Comparison of ENCODE assay signal across 14 cellular contexts in genomic region chr7:2017483-2017891, GRCh38.
DNase-seq lines count a peak whose midpoint lies in the region; ATAC-seq, FAIRE-seq and TF ChIP-seq lines count a peak whose summit lies in the region.
"Had no signal": no experiment of that assay in that cellular context is flagged by ENCODE, and none has a peak within 500 bp of the region (broad histone marks: within the 10 kb centered on the region; RNA-seq: fewer than 3 reads in every experiment).

No MANE protein-coding gene starts in this region.

- H3K9me3 ChIP-seq in CD4-positive, alpha-beta T cell (ENCODE audit: control insufficient read depth, low read length) = no peaks in the 10 kb centered on the region
- no peaks in the 10 kb centered on the region for H3K9me3 ChIP-seq in psoas muscle

- intact Hi-C loops in CD4-positive, alpha-beta T cell (cut with DNase I, micrococcal nuclease) = no loop called here
- intact Hi-C loops in psoas muscle (cut with DNase I) = no loop called here

- no peaks in the 10 kb centered on the region for H3K9me3 Mint-ChIP-seq in CD4-positive, alpha-beta T cell
- no peaks in the 10 kb centered on the region for H3K9me3 Mint-ChIP-seq in immature natural killer cell

- DNase-seq in CD4-positive, alpha-beta T cell = peak in 1 of 10 experiments; percentile 0
- DNase-seq in NCI-H748 (lab: John Stamatoyannopoulos, UW; ENCODE audit: unreplicated experiment) (peak; percentile 73), immature natural killer cell (no peak), psoas muscle (peak; percentile 7 to 31), SK-N-DZ (ENCODE audit: low spot score) (no peak), GM19239 (ENCODE audit: insufficient read length, low spot score) (no peak)
- DNase-seq: anterior cingulate cortex, DMS53, NCI-H2081 treated with DMSO at 0.1 percent for 48 hours, NCI-H774 had no signal

- peaks cover 17% of the 10 kb centered on the region for H3K4me1 Mint-ChIP-seq in CD4-positive, alpha-beta T cell (ENCODE audit: low read depth)
- peaks cover 38 to 43% of the 10 kb centered on the region in 2 donors for H3K4me1 Mint-ChIP-seq in immature natural killer cell

- FAIRE-seq in GM19239 (lab: Jason Lieb, UNC) = no peak
- FAIRE-seq: colon, RCC 7860 had no signal

- CTCF ChIA-PET in CD4-positive, alpha-beta T cell (lab: Charles Lee) = no interaction called here

- no peak overlapping the region for H3K4me3 Mint-ChIP-seq in CD4-positive, alpha-beta T cell
- peak overlapping the region in 3 of 5 donors; percentile 38 to 62 (median 40) for H3K4me3 Mint-ChIP-seq in immature natural killer cell

- TF ChIP-seq CTCF in CD4-positive, alpha-beta T cell (IDR thresholded peaks at IDR 0.05) = no peak
- no peak for TF ChIP-seq CTCF in psoas muscle (IDR thresholded peaks at IDR 0.05)

- H3K4me3 ChIP-seq in psoas muscle = no peak overlapping the region
- H3K4me3 ChIP-seq: lung had no signal

- H3K27me3 Mint-ChIP-seq in CD4-positive, alpha-beta T cell = no peaks in the 10 kb centered on the region
- H3K27me3 Mint-ChIP-seq in immature natural killer cell (ENCODE audit: low read depth in 3 of 3) = peaks cover 0 to 7% (median 2%) of the 10 kb centered on the region in 3 donors

- peaks cover under 1% of the 10 kb centered on the region for H3K36me3 Mint-ChIP-seq in CD4-positive, alpha-beta T cell (ENCODE audit: low read depth)
- H3K36me3 Mint-ChIP-seq in immature natural killer cell = peaks cover 4 to 10% (median 6%) of the 10 kb centered on the region in 3 donors

- POLR2A ChIA-PET in CD4-positive, alpha-beta T cell (lab: Charles Lee) = no interaction called here

- no peaks in the 10 kb centered on the region for H3K36me3 ChIP-seq in psoas muscle (ENCODE audit: insufficient read depth in 1 of 2, low read depth in 1 of 2)

- peak overlapping the region; percentile 81 for H3K27ac Mint-ChIP-seq in CD4-positive, alpha-beta T cell
- H3K27ac Mint-ChIP-seq in immature natural killer cell = peak overlapping the region in 5 of 6 donors; percentile 4 to 64 (median 30)

- peaks cover 6% of the 10 kb centered on the region for H3K4me1 ChIP-seq in psoas muscle

- no peak for ATAC-seq in CD4-positive, alpha-beta T cell (ENCODE audit: poor library complexity)
- ATAC-seq in psoas muscle (no peak), HG02884 (IDR thresholded peaks at IDR 0.05; ENCODE audit: unreplicated experiment) (no peak)

- no peaks in the 10 kb centered on the region for H3K27me3 ChIP-seq in CD4-positive, alpha-beta T cell (ENCODE audit: control insufficient read depth, insufficient read depth, low read length)
- H3K27me3 ChIP-seq in psoas muscle (ENCODE audit: insufficient read depth in 3 of 3, low read length in 2 of 3) = no peaks in the 10 kb centered on the region

- no peak overlapping the region for H3K27ac ChIP-seq in CD4-positive, alpha-beta T cell (ENCODE audit: low read depth, low read length)
- H3K27ac ChIP-seq in psoas muscle = no peak overlapping the region

- 88 to 93% (median 89%) methylated on average over 18 of the region's 18 CpGs for WGBS in psoas muscle, 3 donors

Comparison
In these comparisons a context has a peak if more than half of its experiments do, and no peak if none do; other contexts are left out.
1. DNase-seq: peak in NCI-H748 (single experiment) and psoas muscle (2 of 2); none in immature natural killer cell (0 of 3), SK-N-DZ (single experiment) and GM19239 (single experiment).